9 cellular contexts compared by ENCODE assay signal in the genomic region with DNA sequence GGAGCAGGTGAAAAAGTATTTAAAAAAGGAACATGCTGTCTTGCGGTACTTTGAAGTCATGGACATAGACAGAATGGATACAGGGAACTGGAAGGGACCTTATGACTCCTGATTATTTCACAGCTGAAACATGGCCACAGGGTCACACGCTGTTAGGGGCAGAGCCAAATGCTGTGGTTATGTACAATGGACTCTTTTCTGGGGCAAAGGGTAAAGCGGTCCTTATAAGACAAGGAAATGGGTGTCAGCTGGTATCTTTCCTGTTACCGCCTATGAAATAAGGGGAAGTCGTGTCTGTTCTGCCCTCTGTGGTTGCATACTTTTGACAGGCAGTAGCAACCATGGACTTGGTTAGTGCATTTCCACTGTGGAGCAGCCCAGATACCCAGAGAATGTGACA. TPM values are rescaled to one million over a fixed set of nuclear protein-coding genes. Genes with fewer than 3 reads are reported as not detected.
DNase-seq lines count a peak whose midpoint lies in the region; ATAC-seq and TF ChIP-seq lines count a peak whose summit lies in the region.
"Had no signal": no experiment of that assay in that cellular context is flagged by ENCODE, and none has a peak within 500 bp of the region (broad histone marks: within the 10 kb centered on the region; RNA-seq: fewer than 3 reads in every experiment).

No MANE protein-coding gene starts in this region.

- ATAC-seq in GM19351 (IDR thresholded peaks at IDR 0.05; ENCODE audit: unreplicated experiment) (peak; percentile 24), gastrocnemius medialis (peak; percentile 65 to 72), HG02973 (IDR thresholded peaks at IDR 0.05; ENCODE audit: unreplicated experiment) (no peak), HG03342 (IDR thresholded peaks at IDR 0.05; ENCODE audit: unreplicated experiment) (no peak)

- no peaks in the 10 kb centered on the region for H3K27me3 ChIP-seq in gastrocnemius medialis

- no peak for TF ChIP-seq POLR2A in gastrocnemius medialis (IDR thresholded peaks at IDR 0.05)

- intact Hi-C loops in gastrocnemius medialis (cut with DNase I; ENCODE audit: low total_unique reads): no loop called here

- H3K36me3 ChIP-seq in gastrocnemius medialis: peaks cover 3 to 45% of the 10 kb centered on the region in 2 donors

- DNase-seq in RWPE1 (ENCODE audit: low spot score) (no peak), foreskin melanocyte (peak; percentile 75), gastrocnemius medialis (peak; percentile 19 to 33), ureter (ENCODE audit: low spot score) (no peak), NCI-H1694 treated with DMSO at 0.1 percent for 48 hours (lab: John Stamatoyannopoulos, UW) (no peak)
- DNase-seq: NCI-H1417 treated with DMSO at 0.1 percent for 48 hours had no signal

- no peaks in the 10 kb centered on the region for H3K9me3 ChIP-seq in gastrocnemius medialis

- in situ Hi-C loops in gastrocnemius medialis (cut with MboI; ENCODE audit: low sequenced_read_pairs in 4 of 4): no loop called here

- POLR2A ChIA-PET in RWPE1 (lab: Yijun Ruan, JAX; ENCODE audit: low non-redundant PET): interaction anchor here (1.0 to 1.2 kb wide), 2 partner anchors 13 to 143 kb away, joined by 3 to 5 read pairs; partner anchors contain the start of gene ST14

- CTCF ChIA-PET in RWPE1 (lab: Yijun Ruan, JAX): interaction anchor here (0.5 to 1.8 kb wide), 16 partner anchors 8 to 290 kb away, joined by 3 to 14 read pairs (median 5); partner anchors contain the start of gene ST14

- H3K4me1 ChIP-seq in gastrocnemius medialis: no peaks in the 10 kb centered on the region

- H3K4me3 ChIP-seq in gastrocnemius medialis: no peak overlapping the region

- TF ChIP-seq CTCF in RWPE1 (conservative IDR thresholded peaks at IDR 0.05; ENCODE audit: low read depth) (no peak), gastrocnemius medialis (IDR thresholded peaks at IDR 0.05 in 4 of 5, conservative IDR thresholded peaks at IDR 0.05 in 1 of 5) (no peak)

- H3K27ac ChIP-seq in RWPE1 (peak overlapping the region; percentile 49; the same call in 1 of the 2 replicates), gastrocnemius medialis (peak overlapping the region in 2 of 4 donors; percentile 22 to 31)

RNA-seq across cellular contexts. Expression of gene ST14, which starts 12.8 kb away (rescaled TPM):
- total RNA-seq in gastrocnemius medialis (1 to 10 TPM in 3 of 4 donors, under 1 TPM in 1; 0.20 to 2.2 (median 1.3) TPM), ureter (103 TPM)

Comparison
In these comparisons a context has a peak if more than half of its experiments do, and no peak if none do; other contexts are left out.
1. ATAC-seq: peak in GM19351 (single experiment) and gastrocnemius medialis (2 of 2); none in HG02973 (single experiment) and HG03342 (single experiment).
2. DNase-seq: peak in foreskin melanocyte (single experiment) and gastrocnemius medialis (2 of 2); none in RWPE1 (single experiment), ureter (single experiment) and NCI-H1694 treated with DMSO at 0.1 percent for 48 hours (single experiment).
3. RNA of gene ST14, which starts 12.8 kb away (total RNA-seq): 103 TPM in ureter (single experiment); 0.20 to 2.2 TPM in gastrocnemius medialis; every median in the first group is over 10 times any median in the second.